In genomic region chr1:155084722-155085503, GRCh38 we compare ENCODE assay signal across 8 cellular contexts. TPM values are rescaled to one million over a fixed set of nuclear protein-coding genes. Genes with fewer than 3 reads are reported as not detected.
DNase-seq lines count a peak whose midpoint lies in the region; ATAC-seq, FAIRE-seq and TF ChIP-seq lines count a peak whose summit lies in the region.

No MANE protein-coding gene starts in this region.

- H3K27me3 ChIP-seq in adrenal gland (peaks cover 42% of the 10 kb centered on the region), heart right ventricle (peaks cover 36 to 46% (median 46%) of the 10 kb centered on the region in 7 donors), upper lobe of left lung (peaks cover 9 to 45% (median 38%) of the 10 kb centered on the region in 4 donors)

- no peak for TF ChIP-seq POLR2A in GM12891 (IDR thresholded peaks at IDR 0.05; ENCODE audit: low read depth, low read length)
- TF ChIP-seq POLR2A in adrenal gland (IDR thresholded peaks at IDR 0.05): peak in 1 of 2 donors; percentile 52
- peak in 2 of 4 donors; percentile 18 to 53 for TF ChIP-seq POLR2A in upper lobe of left lung (IDR thresholded peaks at IDR 0.05)

- no peak for TF ChIP-seq EP300 in upper lobe of left lung (IDR thresholded peaks at IDR 0.05)

- no peaks in the 10 kb centered on the region for H3K9me3 ChIP-seq in adrenal gland (replicated peaks in 1 of 3)
- no peaks in the 10 kb centered on the region for H3K9me3 ChIP-seq in heart right ventricle
- no peaks in the 10 kb centered on the region for H3K9me3 ChIP-seq in upper lobe of left lung

- peak overlapping the region in 3 of 4 donors; percentile 56 to 60 (median 59) for H3K4me3 ChIP-seq in adrenal gland
- peak overlapping the region; percentile 33 to 82 (median 72) for H3K4me3 ChIP-seq in heart right ventricle
- H3K4me3 ChIP-seq in upper lobe of left lung: peak overlapping the region; percentile 64 to 91 (median 76)

- H3K4me1 ChIP-seq in adrenal gland (replicated peaks in 1 of 2) (peaks cover 23 to 46% of the 10 kb centered on the region in 2 donors), heart right ventricle (peaks cover 23 to 62% (median 49%) of the 10 kb centered on the region in 9 donors), upper lobe of left lung (peaks cover 48 to 59% (median 50%) of the 10 kb centered on the region in 4 donors)

- ATAC-seq in HG02852 (IDR thresholded peaks at IDR 0.05; ENCODE audit: unreplicated experiment): peak; percentile 72
- ATAC-seq in heart right ventricle: peak; percentile 86 to 93 (median 90)
- peak; percentile 94 to 96 for ATAC-seq in upper lobe of left lung (ENCODE audit: low FRiP score in 2 of 2)

- FAIRE-seq in GM12891 (lab: Jason Lieb, UNC): peak; percentile 96

- peak; percentile 90 to 99 (median 98) for TF ChIP-seq CTCF in adrenal gland (IDR thresholded peaks at IDR 0.05)
- TF ChIP-seq CTCF in heart right ventricle (IDR thresholded peaks at IDR 0.05): peak; percentile 82 to 97 (median 92)
- peak; percentile 92 to 98 (median 97) for TF ChIP-seq CTCF in upper lobe of left lung (IDR thresholded peaks at IDR 0.05)

- DNase-seq in GM12891 (ENCODE audit: insufficient read length, low spot score) (peak; percentile 95), NCI-H1436 (lab: John Stamatoyannopoulos, UW) (peak; percentile 93), SW480 (ENCODE audit: low spot score) (peak; percentile 90), adrenal gland (peak; percentile 92 to 96 (median 94)), heart right ventricle (peak; percentile 91 to 94), posterior cingulate gyrus (peak; percentile 87 to 99 (median 92)), upper lobe of left lung (peak; percentile 97 to 99)

- H3K27ac ChIP-seq in adrenal gland (peak overlapping the region; percentile 72 to 91 (median 81)), heart right ventricle (peak overlapping the region; percentile 67 to 92 (median 88)), upper lobe of left lung (peak overlapping the region; percentile 76 to 90 (median 87))

- WGBS in adrenal gland, 4 donors: 0 to 1% (median 1%) methylated on average over 19 to 67 of the region's 67 CpGs
- WGBS in heart right ventricle, 2 donors: 0 to 1% methylated on average over 66 to 67 of the region's 67 CpGs
- 0% methylated on average over 33 to 40 of the region's 67 CpGs for WGBS in upper lobe of left lung, 2 donors

- intact Hi-C loops in adrenal gland (cut with DNase I) (loop anchor here (2.0 to 5.0 kb wide), 2 partner anchors 22 to 38 kb away; partner anchors contain the start of gene EFNA4 (in 1 of the 2)), heart right ventricle (cut with DNase I) (loop anchor here in 8 of 10 donors (1.0 to 10.0 kb wide), 8 partner anchors 22 to 530 kb away; partner anchors contain the start of genes EFNA4 (in 2 of the 8), ADAM15 (in 1 of the 8), SLC50A1 (in 1 of the 8) and UBE2Q1 (in 1 of the 8)), posterior cingulate gyrus (cut with DNase I) (loop anchor here (2.0 to 5.0 kb wide), 3 partner anchors 22 to 123 kb away; partner anchors contain the start of genes ADAM15, EFNA4 and PYGO2)

- H3K36me3 ChIP-seq in adrenal gland (replicated peaks in 1 of 2) (no peaks in the 10 kb centered on the region), heart right ventricle (no peaks in the 10 kb centered on the region), upper lobe of left lung (no peaks in the 10 kb centered on the region)

TF ChIP-seq in GM12891, 5 proteins besides CTCF, POLR2A, EP300 and RAD21:
- TF ChIP-seq PAX5 (IDR thresholded peaks at IDR 0.05; ENCODE audit: insufficient read depth, low read length, severe bottlenecking) (no peak), POU2F2 (IDR thresholded peaks at IDR 0.05; ENCODE audit: low read depth, low read length) (peak; percentile 43; the same call in 1 of the 2 replicates), SPI1 (IDR thresholded peaks at IDR 0.05; ENCODE audit: low read depth, low read length) (peak; percentile 4; the same call in 1 of the 2 replicates)
TF ChIP-seq in GM12891: peak in this region for 2.

RNA-seq across cellular contexts. Expression of gene EFNA3, which starts 6.3 kb away (rescaled TPM):
- 1.7 TPM for polyA plus RNA-seq in GM12891 (2012; ENCODE audit: low read depth, missing spikeins)
- total RNA-seq in adrenal gland (1 to 10 TPM; 1.4 to 6.6 (median 2.7) TPM), heart right ventricle (1 to 10 TPM in 1 of 10 donors, under 1 TPM in 8, not detected in 1; 0.23 to 1.9 (median 0.46) TPM), upper lobe of left lung (1 to 10 TPM in 4 of 6 donors, under 1 TPM in 2; 0.33 to 2.1 (median 1.4) TPM)
- polyA plus RNA-seq in adrenal gland (1 to 10 TPM; 2.8 to 4.0 (median 3.7) TPM), heart right ventricle (1 to 10 TPM in 1 of 2 donors, under 1 TPM in 1; 0.95 to 1.8 TPM)

RNA-seq across cellular contexts. Expression of gene EFNA4, which starts 21.4 kb away (rescaled TPM):
- 3.2 TPM for polyA plus RNA-seq in GM12891 (2012; ENCODE audit: low read depth, missing spikeins)
- total RNA-seq in adrenal gland (10 to 100 TPM in 4 of 8 donors, 1 to 10 TPM in 4; 3.5 to 25.7 (median 11.2) TPM), heart right ventricle (1 to 10 TPM in 8 of 10 donors, under 1 TPM in 2; 0.49 to 2.8 (median 1.8) TPM), upper lobe of left lung (1 to 10 TPM; 2.8 to 8.1 (median 7.0) TPM)
- polyA plus RNA-seq in adrenal gland (10 to 100 TPM; 10.0 to 23.5 (median 12.1) TPM), heart right ventricle (1 to 10 TPM; 4.2 to 5.4 TPM)

RNA-seq across cellular contexts. Expression of gene ADAM15, which starts 33.8 kb away (rescaled TPM):
- 8.9 TPM for polyA plus RNA-seq in GM12891 (2012; ENCODE audit: low read depth, missing spikeins)
- 10 to 100 TPM; 41.9 to 84.2 (median 59.3) TPM for total RNA-seq in adrenal gland
- 100 to 1,000 TPM in 2 of 3 donors, 10 to 100 TPM in 1; 16.1 to 269 (median 240) TPM for polyA plus RNA-seq in adrenal gland
- 100 to 1,000 TPM in 1 of 10 donors, 10 to 100 TPM in 9; 46.7 to 146 (median 58.5) TPM for total RNA-seq in heart right ventricle
- 100 to 1,000 TPM; 144 to 305 TPM for polyA plus RNA-seq in heart right ventricle
- total RNA-seq in upper lobe of left lung: 100 to 1,000 TPM in 4 of 6 donors, 10 to 100 TPM in 2; 52.1 to 246 (median 106) TPM

RNA-seq across cellular contexts. Expression of gene EFNA1, which starts 42.8 kb away (rescaled TPM):
- 0.45 TPM for polyA plus RNA-seq in GM12891 (2012; ENCODE audit: low read depth, missing spikeins)
- 10 to 100 TPM; 16.3 to 49.7 (median 31.0) TPM for total RNA-seq in adrenal gland
- polyA plus RNA-seq in adrenal gland: 10 to 100 TPM in 2 of 3 donors, 1 to 10 TPM in 1; 6.6 to 35.9 (median 30.2) TPM
- 10 to 100 TPM; 28.9 to 50.0 (median 35.6) TPM for total RNA-seq in heart right ventricle
- 100 to 1,000 TPM in 1 of 2 donors, 10 to 100 TPM in 1; 44.2 to 104 TPM for polyA plus RNA-seq in heart right ventricle
- total RNA-seq in upper lobe of left lung: 100 to 1,000 TPM; 131 to 226 (median 164) TPM

RNA-seq across cellular contexts. Expression of gene SLC50A1, which starts 50.7 kb away (rescaled TPM):
- polyA plus RNA-seq in GM12891 (2012; ENCODE audit: low read depth, missing spikeins): 31.8 TPM
- total RNA-seq in adrenal gland (100 to 1,000 TPM in 1 of 8 donors, 10 to 100 TPM in 7; 31.7 to 108 (median 49.9) TPM), heart right ventricle (10 to 100 TPM in 2 of 10 donors, 1 to 10 TPM in 8; 5.5 to 16.8 (median 7.9) TPM), upper lobe of left lung (10 to 100 TPM; 19.9 to 49.9 (median 42.7) TPM)
- polyA plus RNA-seq in adrenal gland (100 to 1,000 TPM in 1 of 3 donors, 10 to 100 TPM in 2; 55.2 to 172 (median 61.8) TPM), heart right ventricle (10 to 100 TPM; 23.2 to 33.7 TPM)

Comparison
In these comparisons a context has a peak if more than half of its experiments do, and no peak if none do; other contexts are left out.
1. Peak in every context shown above with its lines: DNase-seq, ATAC-seq, H3K4me3 ChIP-seq and H3K27ac ChIP-seq.